In the genomic region with DNA sequence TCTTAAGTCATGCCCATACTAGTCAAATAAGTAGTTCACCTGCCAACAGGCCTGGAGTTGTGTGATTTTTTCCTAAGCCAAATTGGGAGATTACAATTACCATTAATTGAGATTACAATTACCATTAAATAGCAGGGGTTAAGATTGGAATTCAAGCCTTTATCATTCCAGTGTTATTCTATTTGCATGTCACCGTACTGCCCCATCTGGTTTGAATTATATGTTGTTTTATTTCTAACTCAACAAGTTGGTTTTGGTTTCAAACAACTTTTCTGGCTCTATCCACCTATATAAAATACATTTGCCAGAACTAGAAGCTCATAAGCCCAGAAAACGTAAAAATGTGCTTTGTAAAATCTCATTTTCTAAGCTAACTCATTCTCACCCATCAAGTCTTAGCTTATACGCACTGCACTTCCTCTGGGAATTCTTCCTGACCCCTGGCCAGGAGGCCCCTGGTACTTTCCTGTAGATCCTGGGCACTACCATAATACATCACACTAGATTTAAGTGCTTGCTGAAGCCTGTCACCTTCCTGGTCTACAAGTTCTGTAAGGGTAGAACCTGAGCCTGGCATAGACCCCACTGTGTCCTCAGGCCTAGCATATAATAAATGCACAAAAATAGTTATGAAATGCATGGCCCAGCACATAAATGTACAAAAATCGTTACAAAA, we compare ENCODE assay signal across 18 cellular contexts.
DNase-seq lines count a peak whose midpoint lies in the region; ATAC-seq and TF ChIP-seq lines count a peak whose summit lies in the region.
"Had no signal": no experiment of that assay in that cellular context is flagged by ENCODE, and none has a peak within 500 bp of the region (broad histone marks: within the 10 kb centered on the region; RNA-seq: fewer than 3 reads in every experiment).

No MANE protein-coding gene starts in this region.

- POLR2A ChIA-PET in WTC11 (lab: Charles Lee): no interaction called here

- CTCF ChIA-PET in WTC11 (lab: Charles Lee): interaction anchor here (1.0 to 1.4 kb wide), 2 partner anchors 7 to 84 kb away, joined by 3 read pairs; no protein-coding TSS in a partner anchor

- H3K36me3 ChIP-seq in GM23248 (ENCODE audit: low read depth): no peaks in the 10 kb centered on the region
- H3K36me3 ChIP-seq in hepatocyte (replicated peaks; ENCODE audit: insufficient read depth, low read depth): no peaks in the 10 kb centered on the region
- H3K36me3 ChIP-seq: BLaER1 had no signal

- H3K9ac ChIP-seq in GM23248: no peak overlapping the region
- H3K9ac ChIP-seq: BLaER1 had no signal

- H4K20me1 ChIP-seq in GM23248 (ENCODE audit: insufficient read depth): no peaks in the 10 kb centered on the region
- H4K20me1 ChIP-seq in hepatocyte (ENCODE audit: insufficient read depth, poor library complexity, severe bottlenecking): no peaks in the 10 kb centered on the region
- H4K20me1 ChIP-seq: BLaER1 had no signal

- no peaks in the 10 kb centered on the region for H3K27me3 Mint-ChIP-seq in WTC11 (ENCODE audit: low read depth)

- H3K4me3 ChIP-seq in GM23248 (0 out of 2 replicates have a peak overlapping the region, but pooled peaks have one; percentile 8), fibroblast of the aortic adventitia (ENCODE audit: low read depth, low read length) (no peak overlapping the region), hepatocyte (no peak overlapping the region)
- H3K4me3 ChIP-seq: BLaER1 had no signal

- H2AFZ ChIP-seq in GM23248: no peak overlapping the region
- no peak overlapping the region for H2AFZ ChIP-seq in hepatocyte

- no peak overlapping the region for H3K27ac ChIP-seq in GM23248
- no peak overlapping the region for H3K27ac ChIP-seq in hepatocyte
- H3K27ac ChIP-seq: BLaER1 had no signal

- in situ Hi-C loops in GM23248 (cut with MboI): no loop called here

- ATAC-seq in WTC11 (peak; percentile 63), GM18858 (IDR thresholded peaks at IDR 0.05; ENCODE audit: unreplicated experiment) (no peak)
- ATAC-seq: CD8-positive, alpha-beta T cell had no signal

- H3F3A ChIP-seq in GM23248 (ENCODE audit: insufficient read depth): peaks cover 18% of the 10 kb centered on the region

- peaks cover 61% of the 10 kb centered on the region for H3K4me1 Mint-ChIP-seq in WTC11
- H3K4me1 Mint-ChIP-seq: IgD-negative memory B cell had no signal

- peak overlapping the region; percentile 5; the same call in 1 of the 2 replicates for H3K4me3 Mint-ChIP-seq in WTC11
- H3K4me3 Mint-ChIP-seq: CD8-positive, alpha-beta T cell; IgD-negative memory B cell had no signal

- H3K27me3 ChIP-seq in GM23248 (replicated peaks; ENCODE audit: insufficient read depth): no peaks in the 10 kb centered on the region
- H3K27me3 ChIP-seq in hepatocyte: no peaks in the 10 kb centered on the region
- H3K27me3 ChIP-seq: BLaER1 had no signal

- peak; percentile 32 for DNase-seq in GM23248
- DNase-seq in WTC11 (ENCODE audit: low spot score): no peak
- DNase-seq in fibroblast of the aortic adventitia (ENCODE audit: low read depth): peak; percentile 30
- no peak for DNase-seq in NCI-H2029 (lab: John Stamatoyannopoulos, UW)
- no peak for DNase-seq in kidney tubule cell (ENCODE audit: low spot score)
- no peak for DNase-seq in hepatocyte (ENCODE audit: low spot score)
- DNase-seq: ACHN; CD8-positive, alpha-beta T cell; GOT3; Kasumi-1; MM.1S; NCI-H1105; NCI-H1694; NCI-H446; SHP77 treated with DMSO at 0.1 percent for 48 hours had no signal

- H3K4me1 ChIP-seq in GM23248 (ENCODE audit: insufficient read depth): peaks cover 20% of the 10 kb centered on the region
- peaks cover 7% of the 10 kb centered on the region for H3K4me1 ChIP-seq in hepatocyte (ENCODE audit: insufficient read depth)
- H3K4me1 ChIP-seq: BLaER1 had no signal

- peak overlapping the region; percentile 49 for H3K4me2 ChIP-seq in GM23248 (ENCODE audit: unreplicated experiment)
- no peak overlapping the region for H3K4me2 ChIP-seq in hepatocyte
- H3K4me2 ChIP-seq: BLaER1 had no signal

- no peaks in the 10 kb centered on the region for H3K9me3 ChIP-seq in GM23248 (ENCODE audit: low read depth)
- no peaks in the 10 kb centered on the region for H3K9me3 ChIP-seq in hepatocyte (ENCODE audit: low read depth)
- H3K9me3 ChIP-seq: BLaER1 had no signal

- H3K27ac Mint-ChIP-seq in WTC11: peak overlapping the region; percentile 75
- H3K27ac Mint-ChIP-seq: CD8-positive, alpha-beta T cell; IgD-negative memory B cell had no signal

- TF ChIP-seq CTCF in WTC11 (IDR thresholded peaks at IDR 0.05): no peak
- TF ChIP-seq CTCF in fibroblast of the aortic adventitia (IDR thresholded peaks at IDR 0.05; ENCODE audit: insufficient read depth, low read length): no peak
- no peak for TF ChIP-seq CTCF in hepatocyte (IDR thresholded peaks at IDR 0.05; ENCODE audit: poor library complexity)

- no peaks in the 10 kb centered on the region for H3K79me2 ChIP-seq in GM23248 (ENCODE audit: insufficient read depth)
- no peaks in the 10 kb centered on the region for H3K79me2 ChIP-seq in hepatocyte

- no peaks in the 10 kb centered on the region for H3K9me3 Mint-ChIP-seq in WTC11
- H3K9me3 Mint-ChIP-seq: CD8-positive, alpha-beta T cell; IgD-negative memory B cell had no signal

- 42 to 49% methylated on average over 4 of the region's 4 CpGs for WGBS in GM23248 (ENCODE audit: low coverage in 1 of 2, low lambda C conversion rate in 2 of 2, missing lambda C conversion rate in 2 of 2), 2 experiments
- 73% methylated on average over 4 of the region's 4 CpGs for WGBS in hepatocyte (ENCODE audit: low lambda C conversion rate, missing lambda C conversion rate)

- no peaks in the 10 kb centered on the region; the same call in 1 of the 2 replicates for H3K36me3 Mint-ChIP-seq in WTC11
- H3K36me3 Mint-ChIP-seq: CD8-positive, alpha-beta T cell; IgD-negative memory B cell had no signal

- H3K9me2 ChIP-seq in GM23248 (ENCODE audit: insufficient read depth): no peaks in the 10 kb centered on the region
- no peaks in the 10 kb centered on the region for H3K9me2 ChIP-seq in hepatocyte (replicated peaks; ENCODE audit: insufficient read depth)

TF ChIP-seq in WTC11, 78 proteins besides CTCF, POLR2A, EP300 and RAD21 (continues in another document):
- TF ChIP-seq, protein P1, sequence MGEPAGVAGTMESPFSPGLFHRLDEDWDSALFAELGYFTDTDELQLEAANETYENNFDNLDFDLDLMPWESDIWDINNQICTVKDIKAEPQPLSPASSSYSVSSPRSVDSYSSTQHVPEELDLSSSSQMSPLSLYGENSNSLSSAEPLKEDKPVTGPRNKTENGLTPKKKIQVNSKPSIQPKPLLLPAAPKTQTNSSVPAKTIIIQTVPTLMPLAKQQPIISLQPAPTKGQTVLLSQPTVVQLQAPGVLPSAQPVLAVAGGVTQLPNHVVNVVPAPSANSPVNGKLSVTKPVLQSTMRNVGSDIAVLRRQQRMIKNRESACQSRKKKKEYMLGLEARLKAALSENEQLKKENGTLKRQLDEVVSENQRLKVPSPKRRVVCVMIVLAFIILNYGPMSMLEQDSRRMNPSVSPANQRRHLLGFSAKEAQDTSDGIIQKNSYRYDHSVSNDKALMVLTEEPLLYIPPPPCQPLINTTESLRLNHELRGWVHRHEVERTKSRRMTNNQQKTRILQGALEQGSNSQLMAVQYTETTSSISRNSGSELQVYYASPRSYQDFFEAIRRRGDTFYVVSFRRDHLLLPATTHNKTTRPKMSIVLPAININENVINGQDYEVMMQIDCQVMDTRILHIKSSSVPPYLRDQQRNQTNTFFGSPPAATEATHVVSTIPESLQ (CRISPR knock-in tag; IDR thresholded peaks at IDR 0.05): no peak
- TF ChIP-seq, protein P2, sequence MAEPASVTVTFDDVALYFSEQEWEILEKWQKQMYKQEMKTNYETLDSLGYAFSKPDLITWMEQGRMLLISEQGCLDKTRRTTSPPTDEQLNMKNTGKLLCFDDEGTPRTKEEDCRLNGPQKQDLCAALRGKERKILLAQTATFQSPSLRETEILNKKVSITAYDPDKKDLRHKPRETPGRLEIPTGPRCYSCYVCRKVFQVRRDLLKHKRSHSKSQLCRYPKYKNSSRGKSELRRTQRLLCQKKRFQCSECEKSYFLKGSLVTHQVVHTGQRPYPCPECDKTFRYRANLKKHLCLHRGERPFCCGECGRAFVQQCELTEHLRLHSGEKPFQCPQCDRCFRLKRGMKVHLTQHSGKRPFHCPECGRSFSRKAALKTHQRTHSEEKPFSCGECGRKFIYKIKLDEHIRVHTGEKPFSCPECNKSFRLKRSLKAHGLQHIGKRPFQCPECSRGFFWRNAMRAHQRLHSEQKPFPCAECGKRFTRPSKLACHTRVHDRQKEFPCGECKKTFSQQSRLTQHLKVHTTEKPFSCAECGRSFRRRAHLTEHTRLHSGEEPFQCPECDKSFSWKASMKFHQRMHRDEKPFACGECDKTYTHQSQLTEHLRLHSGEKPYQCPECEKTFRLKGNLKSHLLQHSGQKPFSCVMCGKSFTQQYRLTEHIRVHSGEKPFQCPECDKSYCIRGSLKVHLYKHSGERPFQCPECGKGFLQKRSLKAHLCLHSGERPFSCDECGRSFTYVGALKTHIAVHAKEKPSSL (CRISPR knock-in tag; conservative IDR thresholded peaks at IDR 0.05): no peak
- TF ChIP-seq ZNF317 (CRISPR knock-in tag; IDR thresholded peaks at IDR 0.05; ENCODE audit: borderline replicate concordance, low read depth) (no peak), RORB (CRISPR knock-in tag; IDR thresholded peaks at IDR 0.05) (no peak), ZNF263 (CRISPR knock-in tag; IDR thresholded peaks at IDR 0.05; ENCODE audit: low read depth) (no peak)
- TF ChIP-seq, protein P3, sequence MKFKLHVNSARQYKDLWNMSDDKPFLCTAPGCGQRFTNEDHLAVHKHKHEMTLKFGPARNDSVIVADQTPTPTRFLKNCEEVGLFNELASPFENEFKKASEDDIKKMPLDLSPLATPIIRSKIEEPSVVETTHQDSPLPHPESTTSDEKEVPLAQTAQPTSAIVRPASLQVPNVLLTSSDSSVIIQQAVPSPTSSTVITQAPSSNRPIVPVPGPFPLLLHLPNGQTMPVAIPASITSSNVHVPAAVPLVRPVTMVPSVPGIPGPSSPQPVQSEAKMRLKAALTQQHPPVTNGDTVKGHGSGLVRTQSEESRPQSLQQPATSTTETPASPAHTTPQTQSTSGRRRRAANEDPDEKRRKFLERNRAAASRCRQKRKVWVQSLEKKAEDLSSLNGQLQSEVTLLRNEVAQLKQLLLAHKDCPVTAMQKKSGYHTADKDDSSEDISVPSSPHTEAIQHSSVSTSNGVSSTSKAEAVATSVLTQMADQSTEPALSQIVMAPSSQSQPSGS (CRISPR knock-in tag; IDR thresholded peaks at IDR 0.05; ENCODE audit: borderline replicate concordance, low read depth): no peak
- TF ChIP-seq, protein P4, sequence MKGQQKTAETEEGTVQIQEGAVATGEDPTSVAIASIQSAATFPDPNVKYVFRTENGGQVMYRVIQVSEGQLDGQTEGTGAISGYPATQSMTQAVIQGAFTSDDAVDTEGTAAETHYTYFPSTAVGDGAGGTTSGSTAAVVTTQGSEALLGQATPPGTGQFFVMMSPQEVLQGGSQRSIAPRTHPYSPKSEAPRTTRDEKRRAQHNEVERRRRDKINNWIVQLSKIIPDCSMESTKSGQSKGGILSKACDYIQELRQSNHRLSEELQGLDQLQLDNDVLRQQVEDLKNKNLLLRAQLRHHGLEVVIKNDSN (CRISPR knock-in tag; IDR thresholded peaks at IDR 0.05): no peak

Comparison
In these comparisons a context has a peak if more than half of its experiments do, and no peak if none do; other contexts are left out.
1. DNase-seq: peak in GM23248 (single experiment) and fibroblast of the aortic adventitia (single experiment); none in WTC11 (single experiment), NCI-H2029 (single experiment), kidney tubule cell (single experiment) and hepatocyte (single experiment).